In genomic region chr19:14026652-14027192, GRCh38 we compare ENCODE assay signal across 18 cellular contexts. TPM values are rescaled to one million over a fixed set of nuclear protein-coding genes. Genes with fewer than 3 reads are reported as not detected.
"Had no signal": no experiment of that assay in that cellular context is flagged by ENCODE, and none has a peak within 500 bp of the region (broad histone marks: within the 10 kb centered on the region; RNA-seq: fewer than 3 reads in every experiment).

No MANE protein-coding gene starts in this region.

RNA-seq across cellular contexts. Expression of gene RLN3, which starts 1.2 kb away (rescaled TPM):
- total RNA-seq: naive thymus-derived CD8-positive, alpha-beta T cell; natural killer cell treated with Interleukin-12 subunit alpha and Interleukin-12 subunit beta and Interleukin-15 and Interleukin-18, amount 100 ng/mL, for 72 hours; neural crest cell; omental fat pad; osteocyte; pancreas; posterior vena cava; prostate gland; pulmonary artery endothelial cell; right atrium auricular region; sciatic nerve; smooth muscle cell; spleen; suprapubic skin; testis; transverse colon; ureter; vagina had no signal
- polyA plus RNA-seq: pancreas, smooth muscle cell had no signal

RNA-seq across cellular contexts. Expression of gene PALM3, which starts 35.2 kb away (rescaled TPM):
- total RNA-seq: naive thymus-derived CD8-positive, alpha-beta T cell; natural killer cell treated with Interleukin-12 subunit alpha and Interleukin-12 subunit beta and Interleukin-15 and Interleukin-18, amount 100 ng/mL, for 72 hours; omental fat pad; smooth muscle cell; spleen; suprapubic skin had no signal
